Comparison of ENCODE assay signal across 23 cellular contexts in genomic region chr7:158542651-158543400, GRCh38. TPM values are rescaled to one million over a fixed set of nuclear protein-coding genes. Genes with fewer than 3 reads are reported as not detected.
"Had no signal": no experiment of that assay in that cellular context is flagged by ENCODE, and none has a peak within 500 bp of the region (broad histone marks: within the 10 kb centered on the region; RNA-seq: fewer than 3 reads in every experiment).

No MANE protein-coding gene starts in this region.

- ATAC-seq: Panc1, PC-3 had no signal

- H3K36me3 ChIP-seq: SJCRH30 had no signal

- H3K4me3 ChIP-seq: SJCRH30, SK-N-MC had no signal

- H3K4me1 ChIP-seq: SJCRH30 had no signal

- H3K9me3 ChIP-seq: SJCRH30 had no signal

- H3K27ac ChIP-seq: KMS-11, RWPE1, SJCRH30, SK-N-MC had no signal

- DNase-seq: IMR-90, Kasumi-1, MM.1S, NCI-H1092 treated with DMSO at 0.1 percent for 48 hours, NCI-H1436, NCI-H187, NCI-H2029, NCI-H2081 treated with DMSO at 0.1 percent for 48 hours, NCI-H2171, NCI-H226, NCI-H446, NCI-H510A, NCI-H524 treated with DMSO at 0.1 percent for 48 hours, NCI-H69, NCI-H774, PC-3, SHP77 treated with DMSO at 0.1 percent for 48 hours, SW 1271 had no signal

RNA-seq across cellular contexts. Expression of gene PTPRN2, which starts 44.8 kb away (rescaled TPM):
- total RNA-seq: IMR-90 had no signal
